In genomic region chr9:128007566-128008138, GRCh38 we compare ENCODE assay signal across 8 cellular contexts. TPM values are rescaled to one million over a fixed set of nuclear protein-coding genes. Genes with fewer than 3 reads are reported as not detected.
DNase-seq lines count a peak whose midpoint lies in the region; ATAC-seq and TF ChIP-seq lines count a peak whose summit lies in the region.

No MANE protein-coding gene starts in this region.

- H3K4me3 Mint-ChIP-seq in CD8-positive, alpha-beta T cell: peak overlapping the region; percentile 73
- peak overlapping the region; percentile 80 for H3K4me3 Mint-ChIP-seq in activated CD4-positive, alpha-beta memory T cell treated with anti-CD3 and anti-CD28 coated beads for 36 hours
- H3K4me3 Mint-ChIP-seq in neural crest cell (no peak overlapping the region), osteocyte (ENCODE audit: unreplicated experiment) (no peak overlapping the region)

- no peaks in the 10 kb centered on the region for H3K9me3 ChIP-seq in CD8-positive, alpha-beta T cell (ENCODE audit: low read length)
- H3K9me3 ChIP-seq in tibial artery: no peaks in the 10 kb centered on the region

- H3K27me3 Mint-ChIP-seq in CD8-positive, alpha-beta T cell (ENCODE audit: low read depth): no peaks in the 10 kb centered on the region
- H3K27me3 Mint-ChIP-seq in activated CD4-positive, alpha-beta memory T cell treated with anti-CD3 and anti-CD28 coated beads for 36 hours: no peaks in the 10 kb centered on the region
- H3K27me3 Mint-ChIP-seq in neural crest cell (ENCODE audit: low read depth) (no peaks in the 10 kb centered on the region), osteocyte (ENCODE audit: unreplicated experiment) (no peaks in the 10 kb centered on the region)

- peak; percentile 82 to 98 (median 90) for DNase-seq in CD8-positive, alpha-beta T cell
- peak; percentile 15 for DNase-seq in NCI-H460 (ENCODE audit: extremely low read depth, low read depth)
- DNase-seq in activated CD4-positive, alpha-beta memory T cell treated with anti-CD3 and anti-CD28 coated beads for 36 hours: peak; percentile 94
- DNase-seq in epithelial cell of esophagus (ENCODE audit: low read depth): peak; percentile 42
- no peak for DNase-seq in neural crest cell (ENCODE audit: low read depth, low spot score)
- peak; percentile 40 to 78 for DNase-seq in tibial artery
- no peak for DNase-seq in osteocyte (ENCODE audit: extremely low spot score, unreplicated experiment)

- peak overlapping the region; percentile 46 for H3K4me3 ChIP-seq in CD8-positive, alpha-beta T cell (ENCODE audit: low read depth, low read length)
- no peak overlapping the region for H3K4me3 ChIP-seq in epithelial cell of esophagus (ENCODE audit: low read length)
- H3K4me3 ChIP-seq in tibial artery: no peak overlapping the region

- peak overlapping the region; percentile 96 for H3K27ac Mint-ChIP-seq in CD8-positive, alpha-beta T cell
- peak overlapping the region; percentile 92 for H3K27ac Mint-ChIP-seq in activated CD4-positive, alpha-beta memory T cell treated with anti-CD3 and anti-CD28 coated beads for 36 hours
- H3K27ac Mint-ChIP-seq in neural crest cell (ENCODE audit: unreplicated experiment) (peak overlapping the region; percentile 73), osteocyte (ENCODE audit: unreplicated experiment) (no peak overlapping the region)

- TF ChIP-seq CTCF in CD8-positive, alpha-beta T cell (IDR thresholded peaks at IDR 0.05): no peak
- no peak for TF ChIP-seq CTCF in epithelial cell of esophagus (IDR thresholded peaks at IDR 0.05; ENCODE audit: insufficient read depth, low read depth, low read length, missing control alignments)
- TF ChIP-seq CTCF in neural crest cell (conservative IDR thresholded peaks at IDR 0.05): no peak
- no peak for TF ChIP-seq CTCF in tibial artery (IDR thresholded peaks at IDR 0.05)
- TF ChIP-seq CTCF in osteocyte (IDR thresholded peaks at IDR 0.05): no peak

- peaks cover 76% of the 10 kb centered on the region for H3K4me1 ChIP-seq in CD8-positive, alpha-beta T cell (ENCODE audit: insufficient read depth, low read length)
- H3K4me1 ChIP-seq in tibial artery: peaks cover 0 to 10% (median 0%) of the 10 kb centered on the region in 4 donors

- peaks cover 75% of the 10 kb centered on the region for H3K4me1 Mint-ChIP-seq in CD8-positive, alpha-beta T cell (ENCODE audit: low read depth)
- H3K4me1 Mint-ChIP-seq in activated CD4-positive, alpha-beta memory T cell treated with anti-CD3 and anti-CD28 coated beads for 36 hours (ENCODE audit: low read depth): peaks cover 43% of the 10 kb centered on the region
- peaks cover 45% of the 10 kb centered on the region for H3K4me1 Mint-ChIP-seq in neural crest cell
- peaks cover 14% of the 10 kb centered on the region for H3K4me1 Mint-ChIP-seq in osteocyte (ENCODE audit: unreplicated experiment)

- ATAC-seq in CD8-positive, alpha-beta T cell: peak; percentile 88
- peak; percentile 60 for ATAC-seq in GM21526 (IDR thresholded peaks at IDR 0.05; ENCODE audit: low FRiP score, unreplicated experiment)

- H3K27me3 ChIP-seq in CD8-positive, alpha-beta T cell (ENCODE audit: insufficient read depth, low read length): no peaks in the 10 kb centered on the region
- H3K27me3 ChIP-seq in tibial artery: peaks cover 0 to 4% of the 10 kb centered on the region in 2 donors

- H3K36me3 Mint-ChIP-seq in CD8-positive, alpha-beta T cell: peaks cover 3% of the 10 kb centered on the region
- H3K36me3 Mint-ChIP-seq in activated CD4-positive, alpha-beta memory T cell treated with anti-CD3 and anti-CD28 coated beads for 36 hours: peaks cover 4% of the 10 kb centered on the region
- H3K36me3 Mint-ChIP-seq in neural crest cell (ENCODE audit: low read depth) (no peaks in the 10 kb centered on the region), osteocyte (ENCODE audit: unreplicated experiment) (peaks cover 3% of the 10 kb centered on the region)

- intact Hi-C loops in CD8-positive, alpha-beta T cell (cut with DNase I, micrococcal nuclease): loop anchor here (1.0 to 5.0 kb wide), 5 partner anchors 17 to 35 kb away; no protein-coding TSS in a partner anchor
- intact Hi-C loops in activated CD4-positive, alpha-beta memory T cell treated with anti-CD3 and anti-CD28 coated beads for 36 hours (cut with micrococcal nuclease): loop anchor here (1.0 to 5.0 kb wide), 4 partner anchors 19 to 35 kb away; no protein-coding TSS in a partner anchor
- intact Hi-C loops in tibial artery (cut with DNase I; ENCODE audit: low total_unique reads): no loop called here

- POLR2A ChIA-PET in CD8-positive, alpha-beta T cell (lab: Charles Lee): interaction anchor here (0.9 to 8.8 kb wide), 15 partner anchors 11 to 65 kb away, joined by 3 to 73 read pairs (median 7); partner anchors contain the start of gene EEIG1
- POLR2A ChIA-PET in activated CD4-positive, alpha-beta memory T cell treated with anti-CD3 and anti-CD28 coated beads for 36 hours (lab: Charles Lee): interaction anchor here (1.0 to 1.7 kb wide), 2 partner anchors 19 to 52 kb away, joined by 4 to 5 read pairs; no protein-coding TSS in a partner anchor

- H3K9me3 Mint-ChIP-seq in CD8-positive, alpha-beta T cell: peaks cover 3% of the 10 kb centered on the region
- H3K9me3 Mint-ChIP-seq in activated CD4-positive, alpha-beta memory T cell treated with anti-CD3 and anti-CD28 coated beads for 36 hours: peaks cover 4% of the 10 kb centered on the region
- H3K9me3 Mint-ChIP-seq in neural crest cell: no peaks in the 10 kb centered on the region
- H3K9me3 Mint-ChIP-seq in osteocyte (ENCODE audit: unreplicated experiment): peaks cover 5% of the 10 kb centered on the region

- H3K36me3 ChIP-seq in CD8-positive, alpha-beta T cell (ENCODE audit: insufficient read depth, low read length): no peaks in the 10 kb centered on the region
- no peaks in the 10 kb centered on the region for H3K36me3 ChIP-seq in tibial artery

- H3K27ac ChIP-seq in CD8-positive, alpha-beta T cell (ENCODE audit: low read depth, low read length): peak overlapping the region; percentile 63
- H3K27ac ChIP-seq in tibial artery: no peak overlapping the region

- CTCF ChIA-PET in CD8-positive, alpha-beta T cell (lab: Charles Lee): interaction anchor here (0.7 to 4.4 kb wide), 8 partner anchors 9 to 64 kb away, joined by 3 to 21 read pairs (median 4); partner anchors contain the start of gene EEIG1
- CTCF ChIA-PET in activated CD4-positive, alpha-beta memory T cell treated with anti-CD3 and anti-CD28 coated beads for 36 hours (lab: Charles Lee): interaction anchor here (0.7 to 3.4 kb wide), 4 partner anchors 18 to 65 kb away, joined by 3 to 20 read pairs (median 10); no protein-coding TSS in a partner anchor

RNA-seq across cellular contexts. Expression of gene EEIG1, which starts 26.9 kb away (rescaled TPM):
- total RNA-seq in CD8-positive, alpha-beta T cell: 100 to 1,000 TPM; 359 to 378 TPM
- total RNA-seq in NCI-H460 (2014; rRNA removed; shearing (Covaris generic)): 9.2 and 12.2 TPM in 2 replicates
- 11.6 and 14.6 TPM in 2 replicates for polyA plus RNA-seq in NCI-H460 (2014; cell fraction: nucleus; rRNA removed)
- 10 to 100 TPM; 50.7 to 58.0 TPM for total RNA-seq in activated CD4-positive, alpha-beta memory T cell treated with anti-CD3 and anti-CD28 coated beads for 36 hours
- total RNA-seq in neural crest cell: 53.5 and 71.1 TPM in 2 replicates
- total RNA-seq in osteocyte: 39.4 and 41.4 TPM in 2 replicates

RNA-seq across cellular contexts. Expression of gene NAIF1, which starts 59.5 kb away (rescaled TPM):
- 10 to 100 TPM; 14.4 to 15.0 TPM for total RNA-seq in CD8-positive, alpha-beta T cell
- total RNA-seq in NCI-H460 (2014; rRNA removed; shearing (Covaris generic)): 9.9 and 10.6 TPM in 2 replicates
- 8.6 and 10.2 TPM in 2 replicates for polyA plus RNA-seq in NCI-H460 (2014; cell fraction: nucleus; rRNA removed)
- 10 to 100 TPM; 10.2 to 14.5 TPM for total RNA-seq in activated CD4-positive, alpha-beta memory T cell treated with anti-CD3 and anti-CD28 coated beads for 36 hours
- total RNA-seq in neural crest cell (9.8 and 11.8 TPM in 2 replicates), osteocyte (8.4 and 8.8 TPM in 2 replicates)

Comparison
In these comparisons a context has a peak if more than half of its experiments do, and no peak if none do; other contexts are left out.
1. DNase-seq: peak in CD8-positive, alpha-beta T cell (7 of 7), NCI-H460 (single experiment), activated CD4-positive, alpha-beta memory T cell treated with anti-CD3 and anti-CD28 coated beads for 36 hours (single experiment), epithelial cell of esophagus (single experiment) and tibial artery (2 of 2); none in neural crest cell (single experiment) and osteocyte (single experiment).
2. H3K4me3 Mint-ChIP-seq: peak in CD8-positive, alpha-beta T cell (single experiment) and activated CD4-positive, alpha-beta memory T cell treated with anti-CD3 and anti-CD28 coated beads for 36 hours (single experiment); none in neural crest cell (single experiment) and osteocyte (single experiment).